Comparison of ENCODE assay signal across 8 cellular contexts in the genomic region with DNA sequence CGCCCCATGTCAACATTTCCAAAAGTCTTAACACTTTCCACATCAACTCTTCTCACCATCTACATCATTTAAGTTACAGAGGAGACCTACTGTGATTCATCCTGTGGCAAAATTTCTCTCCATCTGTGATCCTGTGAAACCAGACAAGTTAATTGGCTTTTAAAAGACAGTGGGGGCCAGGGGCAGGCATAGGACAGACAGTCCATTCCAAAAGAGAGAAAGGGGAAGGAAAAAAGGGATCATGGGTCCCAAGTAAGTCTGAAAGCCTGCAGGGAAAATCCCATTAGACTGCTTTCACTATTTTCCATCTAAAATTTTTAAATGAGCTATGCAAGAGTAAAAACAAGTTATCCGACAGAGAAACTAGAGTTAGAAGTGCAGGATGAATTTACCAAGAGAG.
A peak's percentile ranks its signal among the peaks of the same experiment; 100 is the strongest.
DNase-seq lines count a peak whose midpoint lies in the region; ATAC-seq and TF ChIP-seq lines count a peak whose summit lies in the region.

No MANE protein-coding gene starts in this region.

- peak overlapping the region; percentile 1 to 85 (median 76) for H3K27ac Mint-ChIP-seq in CD14-positive monocyte
- H3K27ac Mint-ChIP-seq in activated CD4-positive, alpha-beta memory T cell treated with anti-CD3 and anti-CD28 coated beads, Interleukin-2, amount 10 ng/mL, durations not matched to agents 7 days and 5 days = peak overlapping the region; percentile 11

- POLR2A ChIA-PET in activated CD4-positive, alpha-beta memory T cell treated with anti-CD3 and anti-CD28 coated beads, Interleukin-2, amount 10 ng/mL, durations not matched to agents 7 days and 5 days (lab: Charles Lee) = interaction anchor here (0.8 to 3.1 kb wide), 5 partner anchors 84 to 180 kb away, joined by 3 to 23 read pairs (median 13); partner anchors contain the start of genes MRPL57, SKA3 and ZDHHC20

- H3K9me3 Mint-ChIP-seq in CD14-positive monocyte = peaks cover 0 to 5% (median 0%) of the 10 kb centered on the region in 7 donors
- H3K9me3 Mint-ChIP-seq in activated CD4-positive, alpha-beta memory T cell treated with anti-CD3 and anti-CD28 coated beads, Interleukin-2, amount 10 ng/mL, durations not matched to agents 7 days and 5 days = no peaks in the 10 kb centered on the region

- TF ChIP-seq CTCF in CD14-positive monocyte (IDR thresholded peaks at IDR 0.05) = no peak

- intact Hi-C loops in CD14-positive monocyte (cut with micrococcal nuclease) = loop anchor here (2.0 to 10.0 kb wide), 4 partner anchors 120 to 180 kb away; partner anchors contain the start of genes MRPL57 (in 2 of the 2) and SKA3 (in 2 of the 2)

- CTCF ChIA-PET in activated CD4-positive, alpha-beta memory T cell treated with anti-CD3 and anti-CD28 coated beads, Interleukin-2, amount 10 ng/mL, durations not matched to agents 7 days and 5 days (lab: Charles Lee) = interaction anchor here (0.7 to 8.0 kb wide), 26 partner anchors 11 to 805 kb away, joined by 3 to 146 read pairs (median 5); partner anchors contain the start of genes MRPL57, SKA3 and ZDHHC20

- peak overlapping the region; percentile 83 for H3K27ac ChIP-seq in temporal lobe (ENCODE audit: low read depth, low read length)

- H3K36me3 Mint-ChIP-seq in CD14-positive monocyte = no peaks in the 10 kb centered on the region
- H3K36me3 Mint-ChIP-seq in activated CD4-positive, alpha-beta memory T cell treated with anti-CD3 and anti-CD28 coated beads, Interleukin-2, amount 10 ng/mL, durations not matched to agents 7 days and 5 days (ENCODE audit: low read depth) = no peaks in the 10 kb centered on the region

- peak overlapping the region; percentile 90 to 92 for H3K4me3 Mint-ChIP-seq in CD14-positive monocyte
- peak overlapping the region; percentile 84 for H3K4me3 Mint-ChIP-seq in activated CD4-positive, alpha-beta memory T cell treated with anti-CD3 and anti-CD28 coated beads, Interleukin-2, amount 10 ng/mL, durations not matched to agents 7 days and 5 days

- ATAC-seq in HG02571 (IDR thresholded peaks at IDR 0.05; ENCODE audit: unreplicated experiment) = peak; percentile 0
- ATAC-seq in HG02870 (IDR thresholded peaks at IDR 0.05; ENCODE audit: unreplicated experiment) = no peak

- peaks cover 19% of the 10 kb centered on the region for H3K4me1 Mint-ChIP-seq in CD14-positive monocyte
- peaks cover 25% of the 10 kb centered on the region for H3K4me1 Mint-ChIP-seq in activated CD4-positive, alpha-beta memory T cell treated with anti-CD3 and anti-CD28 coated beads, Interleukin-2, amount 10 ng/mL, durations not matched to agents 7 days and 5 days

- peaks cover 0 to 4% (median 0%) of the 10 kb centered on the region in 3 donors for H3K27me3 Mint-ChIP-seq in CD14-positive monocyte (ENCODE audit: low read depth in 3 of 3)
- H3K27me3 Mint-ChIP-seq in activated CD4-positive, alpha-beta memory T cell treated with anti-CD3 and anti-CD28 coated beads, Interleukin-2, amount 10 ng/mL, durations not matched to agents 7 days and 5 days = no peaks in the 10 kb centered on the region

- DNase-seq in CD14-positive monocyte (ENCODE audit: low spot score) (no peak), iris pigment epithelial cell (ENCODE audit: low read depth) (peak; percentile 20), SKM-1 treated with dmso at 0.1 percent for 144 hours (lab: John Stamatoyannopoulos, UW; ENCODE audit: unreplicated experiment) (no peak)
- no peak for DNase-seq in activated CD4-positive, alpha-beta memory T cell treated with anti-CD3 and anti-CD28 coated beads, Interleukin-2, amount 10 ng/mL, durations not matched to agents 7 days and 5 days
- DNase-seq in stimulated activated CD4-positive, alpha-beta T cell treated with anti-CD3 and anti-CD28 coated beads, Interleukin-15, amount 100 ng/mL, for 24 hours = no peak
